Comparison of ENCODE assay signal across 28 cellular contexts in genomic region chrX:23369037-23369436, GRCh38. TPM values are rescaled to one million over a fixed set of nuclear protein-coding genes. Genes with fewer than 3 reads are reported as not detected.
"Had no signal": no experiment of that assay in that cellular context is flagged by ENCODE, and none has a peak within 500 bp of the region (broad histone marks: within the 10 kb centered on the region; RNA-seq: fewer than 3 reads in every experiment).

No MANE protein-coding gene starts in this region.

- H3K9me3 Mint-ChIP-seq: effector memory CD8-positive, alpha-beta T cell; nephron progenitor cell; stimulated activated memory B cell treated with anti-CD40 and anti-IgM and Interleukin-4, amounts not matched to agents 10 μg/mL and 1 μg/mL and 100 μg/mL, for 72 hours had no signal

- H3K27me3 Mint-ChIP-seq: effector memory CD8-positive, alpha-beta T cell; stimulated activated memory B cell treated with anti-CD40 and anti-IgM and Interleukin-4, amounts not matched to agents 10 μg/mL and 1 μg/mL and 100 μg/mL, for 72 hours had no signal

- H3K36me3 ChIP-seq: esophagus squamous epithelium, heart right ventricle, left lung, prostate gland, right atrium auricular region, spleen, thoracic aorta, tibial nerve, upper lobe of left lung, uterus had no signal

- H3K4me1 Mint-ChIP-seq: naive thymus-derived CD8-positive, alpha-beta T cell; stimulated activated memory B cell treated with anti-CD40 and anti-IgM and Interleukin-4, amounts not matched to agents 10 μg/mL and 1 μg/mL and 100 μg/mL, for 72 hours had no signal

- H3K4me1 ChIP-seq: left lung, prostate gland, spleen, uterus had no signal

- H3K9me3 ChIP-seq: esophagus squamous epithelium, heart right ventricle, left lung, prostate gland, right atrium auricular region, spleen, thoracic aorta, tibial nerve, upper lobe of left lung, uterus had no signal

- H3K4me3 Mint-ChIP-seq: effector memory CD8-positive, alpha-beta T cell; naive thymus-derived CD8-positive, alpha-beta T cell; nephron progenitor cell; stimulated activated memory B cell treated with anti-CD40 and anti-IgM and Interleukin-4, amounts not matched to agents 10 μg/mL and 1 μg/mL and 100 μg/mL, for 72 hours had no signal

- H3K27me3 ChIP-seq: esophagus squamous epithelium, left lung, right atrium auricular region, spleen, upper lobe of left lung, uterus had no signal

- H3K27ac Mint-ChIP-seq: effector memory CD8-positive, alpha-beta T cell; naive thymus-derived CD8-positive, alpha-beta T cell; nephron progenitor cell; stimulated activated memory B cell treated with anti-CD40 and anti-IgM and Interleukin-4, amounts not matched to agents 10 μg/mL and 1 μg/mL and 100 μg/mL, for 72 hours had no signal

- DNase-seq: cortex of kidney; effector memory CD8-positive, alpha-beta T cell; erythroblast; esophagus squamous epithelium; foreskin melanocyte; glutamatergic neuron; heart right ventricle; hippocampal formation; left cardiac atrium; left lung; mesendoderm; midbrain; naive thymus-derived CD8-positive, alpha-beta T cell; nephron progenitor cell; nucleus accumbens; spleen; stimulated activated CD4-positive, alpha-beta T cell treated with anti-CD3 and anti-CD28 coated beads, Interleukin-4, amount 100 ng/mL, for 4 hours; stimulated activated naive CD8-positive, alpha-beta T cell treated with anti-CD3 and anti-CD28 coated beads, Interleukin-15, Interleukin-2, amounts not matched to agents 100 U/mL and 50 U/mL, for 24 hours; upper lobe of left lung; uterus had no signal

- ATAC-seq: effector memory CD8-positive, alpha-beta T cell; heart right ventricle; left cardiac atrium; left lung; naive thymus-derived CD8-positive, alpha-beta T cell; sciatic nerve; stimulated activated memory B cell treated with anti-CD40 and anti-IgM and Interleukin-4, amounts not matched to agents 10 μg/mL and 1 μg/mL and 100 μg/mL, for 72 hours; stimulated activated naive CD8-positive, alpha-beta T cell treated with anti-CD3 and anti-CD28 coated beads, Interleukin-15, Interleukin-2, amounts not matched to agents 100 U/mL and 50 U/mL, for 24 hours had no signal

- H3K27ac ChIP-seq: esophagus squamous epithelium, heart right ventricle, left lung, prostate gland, right atrium auricular region, spleen, thoracic aorta, tibial nerve, upper lobe of left lung, uterus had no signal

- H3K4me3 ChIP-seq: esophagus squamous epithelium, heart right ventricle, left lung, prostate gland, right atrium auricular region, spleen, thoracic aorta, tibial nerve, upper lobe of left lung, uterus had no signal

RNA-seq across cellular contexts. Expression of gene PTCHD1, which starts 34.4 kb away (rescaled TPM):
- total RNA-seq: dermis microvascular lymphatic vessel endothelial cell; lung microvascular endothelial cell; naive thymus-derived CD8-positive, alpha-beta T cell had no signal
- polyA plus RNA-seq: naive thymus-derived CD8-positive, alpha-beta T cell had no signal
